Comparison of ENCODE assay signal across 9 cellular contexts in genomic region chr6:135270676-135271536, GRCh38.
A peak's percentile ranks its signal among the peaks of the same experiment; 100 is the strongest.
DNase-seq lines count a peak whose midpoint lies in the region; ATAC-seq and TF ChIP-seq lines count a peak whose summit lies in the region.
"Had no signal": no experiment of that assay in that cellular context is flagged by ENCODE, and none has a peak within 500 bp of the region (broad histone marks: within the 10 kb centered on the region; RNA-seq: fewer than 3 reads in every experiment).

No MANE protein-coding gene starts in this region.

- no peaks in the 10 kb centered on the region for H3K9me3 Mint-ChIP-seq in T-helper 2 cell treated with Interferon-gamma antibody and Interleukin-4, amounts not matched to agents 5 μg/mL and 100 μg/mL, for 36 hours
- H3K9me3 Mint-ChIP-seq in activated T-helper 1 cell treated with anti-CD3 and anti-CD28 coated beads, Interleukin-12 subunit alpha, Interleukin-12 subunit beta, Interleukin-2, Interleukin-4 antibody, amounts not matched to agents 30 ng/mL and 10 ng/mL and 1 ng/mL, durations not matched to agents 14 hours and 24 hours and 36 hours, result no peaks in the 10 kb centered on the region
- H3K9me3 Mint-ChIP-seq: activated naive CD4-positive, alpha-beta T cell treated with anti-CD3 and anti-CD28 coated beads, Interleukin-2, amount 10 ng/mL, durations not matched to agents 7 days and 5 days had no signal

- DNase-seq in NCI-H1105 (lab: John Stamatoyannopoulos, UW), result peak; percentile 80
- no peak for DNase-seq in RWPE2 (ENCODE audit: low spot score)
- DNase-seq in iPS-NIHi11 (ENCODE audit: low spot score), result peak; percentile 72
- peak; percentile 80 for DNase-seq in upper lobe of right lung
- DNase-seq in T-helper 2 cell treated with Interferon-gamma antibody and Interleukin-4, amounts not matched to agents 5 μg/mL and 100 μg/mL, for 36 hours (ENCODE audit: low spot score), result no peak
- no peak for DNase-seq in GM10248 (ENCODE audit: extremely low spot score)
- DNase-seq in activated T-helper 1 cell treated with anti-CD3 and anti-CD28 coated beads, Interleukin-12 subunit alpha, Interleukin-12 subunit beta, Interleukin-2, Interleukin-4 antibody, amounts not matched to agents 30 ng/mL and 10 ng/mL and 1 ng/mL, durations not matched to agents 14 hours and 24 hours and 36 hours (ENCODE audit: low spot score), result no peak
- DNase-seq: activated naive CD4-positive, alpha-beta T cell treated with anti-CD3 and anti-CD28 coated beads, Interleukin-2, amount 10 ng/mL, durations not matched to agents 7 days and 5 days; EL had no signal

- H3K4me1 ChIP-seq in RWPE2 (ENCODE audit: insufficient read depth, poor library complexity, severe bottlenecking) (peaks cover 17% of the 10 kb centered on the region), upper lobe of right lung (no peaks in the 10 kb centered on the region)

- no peaks in the 10 kb centered on the region for H3K27me3 Mint-ChIP-seq in T-helper 2 cell treated with Interferon-gamma antibody and Interleukin-4, amounts not matched to agents 5 μg/mL and 100 μg/mL, for 36 hours (ENCODE audit: low read depth)
- peaks cover 2% of the 10 kb centered on the region for H3K27me3 Mint-ChIP-seq in activated T-helper 1 cell treated with anti-CD3 and anti-CD28 coated beads, Interleukin-12 subunit alpha, Interleukin-12 subunit beta, Interleukin-2, Interleukin-4 antibody, amounts not matched to agents 30 ng/mL and 10 ng/mL and 1 ng/mL, durations not matched to agents 14 hours and 24 hours and 36 hours (ENCODE audit: insufficient read depth)

- H3K4me3 ChIP-seq in RWPE2 (ENCODE audit: severe bottlenecking), result no peak overlapping the region
- H3K4me3 ChIP-seq in upper lobe of right lung, result no peak overlapping the region

- TF ChIP-seq CTCF in RWPE2 (IDR thresholded peaks at IDR 0.05; ENCODE audit: poor library complexity, severe bottlenecking), result no peak
- TF ChIP-seq CTCF in upper lobe of right lung (IDR thresholded peaks at IDR 0.05), result no peak
- TF ChIP-seq CTCF in GM10248 (IDR thresholded peaks at IDR 0.05; ENCODE audit: control extremely low read depth, extremely low read depth, low read depth, missing control alignments), result no peak

- H3K27me3 ChIP-seq in RWPE2 (ENCODE audit: insufficient read depth, poor library complexity, severe bottlenecking) (no peaks in the 10 kb centered on the region), upper lobe of right lung (no peaks in the 10 kb centered on the region)

- CTCF ChIA-PET in GM10248 (lab: Yijun Ruan, JAX), result interaction anchor here (1.0 to 1.2 kb wide), 2 partner anchors 23 to 35 kb away, joined by 3 read pairs; no protein-coding TSS in a partner anchor

- H3K9me3 ChIP-seq in RWPE2 (ENCODE audit: severe bottlenecking) (no peaks in the 10 kb centered on the region), upper lobe of right lung (no peaks in the 10 kb centered on the region)

- ATAC-seq in RWPE2 (ENCODE audit: low read depth) (peak; percentile 92), upper lobe of right lung (peak; percentile 95)

- H3K27ac ChIP-seq in RWPE2 (ENCODE audit: poor library complexity, severe bottlenecking), result peak overlapping the region; percentile 48
- peak overlapping the region; percentile 48 for H3K27ac ChIP-seq in upper lobe of right lung

- POLR2A ChIA-PET in GM10248 (lab: Yijun Ruan, JAX), result no interaction called here

- no peaks in the 10 kb centered on the region for H3K4me1 Mint-ChIP-seq in T-helper 2 cell treated with Interferon-gamma antibody and Interleukin-4, amounts not matched to agents 5 μg/mL and 100 μg/mL, for 36 hours (ENCODE audit: low read depth)
- peaks cover 6% of the 10 kb centered on the region for H3K4me1 Mint-ChIP-seq in activated T-helper 1 cell treated with anti-CD3 and anti-CD28 coated beads, Interleukin-12 subunit alpha, Interleukin-12 subunit beta, Interleukin-2, Interleukin-4 antibody, amounts not matched to agents 30 ng/mL and 10 ng/mL and 1 ng/mL, durations not matched to agents 14 hours and 24 hours and 36 hours (ENCODE audit: low read depth)
- H3K4me1 Mint-ChIP-seq: activated naive CD4-positive, alpha-beta T cell treated with anti-CD3 and anti-CD28 coated beads, Interleukin-2, amount 10 ng/mL, durations not matched to agents 7 days and 5 days had no signal

- H3K36me3 ChIP-seq in RWPE2 (ENCODE audit: low read depth) (no peaks in the 10 kb centered on the region), upper lobe of right lung (no peaks in the 10 kb centered on the region)

- no peak overlapping the region for H3K27ac Mint-ChIP-seq in T-helper 2 cell treated with Interferon-gamma antibody and Interleukin-4, amounts not matched to agents 5 μg/mL and 100 μg/mL, for 36 hours
- H3K27ac Mint-ChIP-seq in activated T-helper 1 cell treated with anti-CD3 and anti-CD28 coated beads, Interleukin-12 subunit alpha, Interleukin-12 subunit beta, Interleukin-2, Interleukin-4 antibody, amounts not matched to agents 30 ng/mL and 10 ng/mL and 1 ng/mL, durations not matched to agents 14 hours and 24 hours and 36 hours, result no peak overlapping the region
- H3K27ac Mint-ChIP-seq: activated naive CD4-positive, alpha-beta T cell treated with anti-CD3 and anti-CD28 coated beads, Interleukin-2, amount 10 ng/mL, durations not matched to agents 7 days and 5 days had no signal

- H3K36me3 Mint-ChIP-seq in T-helper 2 cell treated with Interferon-gamma antibody and Interleukin-4, amounts not matched to agents 5 μg/mL and 100 μg/mL, for 36 hours (ENCODE audit: low read depth), result no peaks in the 10 kb centered on the region
- H3K36me3 Mint-ChIP-seq in activated T-helper 1 cell treated with anti-CD3 and anti-CD28 coated beads, Interleukin-12 subunit alpha, Interleukin-12 subunit beta, Interleukin-2, Interleukin-4 antibody, amounts not matched to agents 30 ng/mL and 10 ng/mL and 1 ng/mL, durations not matched to agents 14 hours and 24 hours and 36 hours (ENCODE audit: low read depth), result no peaks in the 10 kb centered on the region
- H3K36me3 Mint-ChIP-seq: activated naive CD4-positive, alpha-beta T cell treated with anti-CD3 and anti-CD28 coated beads, Interleukin-2, amount 10 ng/mL, durations not matched to agents 7 days and 5 days had no signal

- H3K4me3 Mint-ChIP-seq in T-helper 2 cell treated with Interferon-gamma antibody and Interleukin-4, amounts not matched to agents 5 μg/mL and 100 μg/mL, for 36 hours, result no peak overlapping the region
- H3K4me3 Mint-ChIP-seq in activated T-helper 1 cell treated with anti-CD3 and anti-CD28 coated beads, Interleukin-12 subunit alpha, Interleukin-12 subunit beta, Interleukin-2, Interleukin-4 antibody, amounts not matched to agents 30 ng/mL and 10 ng/mL and 1 ng/mL, durations not matched to agents 14 hours and 24 hours and 36 hours, result no peak overlapping the region
- H3K4me3 Mint-ChIP-seq: activated naive CD4-positive, alpha-beta T cell treated with anti-CD3 and anti-CD28 coated beads, Interleukin-2, amount 10 ng/mL, durations not matched to agents 7 days and 5 days had no signal

- intact Hi-C loops in upper lobe of right lung (cut with DNase I), result no loop called here
- intact Hi-C loops in activated T-helper 1 cell treated with anti-CD3 and anti-CD28 coated beads, Interleukin-12 subunit alpha, Interleukin-12 subunit beta, Interleukin-2, Interleukin-4 antibody, amounts not matched to agents 30 ng/mL and 10 ng/mL and 1 ng/mL, durations not matched to agents 14 hours and 24 hours and 36 hours (cut with micrococcal nuclease), result no loop called here

Comparison
In these comparisons a context has a peak if more than half of its experiments do, and no peak if none do; other contexts are left out.
1. DNase-seq: peak in NCI-H1105 (single experiment), iPS-NIHi11 (single experiment) and upper lobe of right lung (single experiment); none in RWPE2 (single experiment), T-helper 2 cell treated with Interferon-gamma antibody and Interleukin-4, amounts not matched to agents 5 μg/mL and 100 μg/mL, for 36 hours (single experiment), GM10248 (single experiment) and activated T-helper 1 cell treated with anti-CD3 and anti-CD28 coated beads, Interleukin-12 subunit alpha, Interleukin-12 subunit beta, Interleukin-2, Interleukin-4 antibody, amounts not matched to agents 30 ng/mL and 10 ng/mL and 1 ng/mL, durations not matched to agents 14 hours and 24 hours and 36 hours (single experiment).